Comparison of ENCODE assay signal across 1 cellular context in the genomic region with DNA sequence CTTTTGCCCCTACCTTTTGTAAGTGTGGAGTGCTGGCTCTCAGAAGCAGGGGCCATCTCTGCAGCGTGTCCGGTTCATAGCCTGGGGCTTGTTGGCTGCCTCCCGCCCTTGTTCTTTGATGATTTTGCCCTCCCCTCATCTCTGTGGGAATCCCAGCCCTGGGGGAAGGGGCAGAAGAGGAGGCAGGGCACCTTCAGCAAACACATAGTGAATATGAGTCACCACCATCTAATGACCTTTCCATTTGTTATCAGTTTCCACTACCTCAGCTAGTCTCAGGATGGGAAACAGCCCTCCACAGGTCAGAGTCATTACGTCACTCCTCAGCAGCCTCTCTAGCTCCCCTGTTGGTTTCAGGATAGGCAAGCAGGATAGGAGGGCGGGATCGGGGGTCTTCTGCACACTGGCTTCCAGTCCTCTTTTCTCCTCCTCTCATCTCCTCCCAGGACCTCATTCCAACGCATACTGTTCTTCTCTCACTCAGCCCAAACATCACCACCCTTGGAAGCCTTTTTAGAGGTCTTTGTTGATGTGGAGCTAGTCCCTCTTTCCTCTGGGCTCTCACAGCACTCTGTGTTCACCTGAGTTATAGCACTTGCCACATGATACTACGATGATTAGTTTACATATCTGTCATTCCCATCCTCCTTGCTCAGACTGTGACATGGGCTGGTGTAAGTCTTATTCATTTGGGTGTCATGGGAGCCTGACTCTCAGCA.
TF ChIP-seq lines count a peak whose summit lies in the region.

No MANE protein-coding gene starts in this region.

TF ChIP-seq in HEK293, 187 proteins besides CTCF, POLR2A, EP300 and RAD21 (continued from another document and continues in another):
- TF ChIP-seq, protein P1, sequence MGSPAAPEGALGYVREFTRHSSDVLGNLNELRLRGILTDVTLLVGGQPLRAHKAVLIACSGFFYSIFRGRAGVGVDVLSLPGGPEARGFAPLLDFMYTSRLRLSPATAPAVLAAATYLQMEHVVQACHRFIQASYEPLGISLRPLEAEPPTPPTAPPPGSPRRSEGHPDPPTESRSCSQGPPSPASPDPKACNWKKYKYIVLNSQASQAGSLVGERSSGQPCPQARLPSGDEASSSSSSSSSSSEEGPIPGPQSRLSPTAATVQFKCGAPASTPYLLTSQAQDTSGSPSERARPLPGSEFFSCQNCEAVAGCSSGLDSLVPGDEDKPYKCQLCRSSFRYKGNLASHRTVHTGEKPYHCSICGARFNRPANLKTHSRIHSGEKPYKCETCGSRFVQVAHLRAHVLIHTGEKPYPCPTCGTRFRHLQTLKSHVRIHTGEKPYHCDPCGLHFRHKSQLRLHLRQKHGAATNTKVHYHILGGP (tag by site-specific recombination; IDR thresholded peaks at IDR 0.05): no peak
- TF ChIP-seq, protein P2, sequence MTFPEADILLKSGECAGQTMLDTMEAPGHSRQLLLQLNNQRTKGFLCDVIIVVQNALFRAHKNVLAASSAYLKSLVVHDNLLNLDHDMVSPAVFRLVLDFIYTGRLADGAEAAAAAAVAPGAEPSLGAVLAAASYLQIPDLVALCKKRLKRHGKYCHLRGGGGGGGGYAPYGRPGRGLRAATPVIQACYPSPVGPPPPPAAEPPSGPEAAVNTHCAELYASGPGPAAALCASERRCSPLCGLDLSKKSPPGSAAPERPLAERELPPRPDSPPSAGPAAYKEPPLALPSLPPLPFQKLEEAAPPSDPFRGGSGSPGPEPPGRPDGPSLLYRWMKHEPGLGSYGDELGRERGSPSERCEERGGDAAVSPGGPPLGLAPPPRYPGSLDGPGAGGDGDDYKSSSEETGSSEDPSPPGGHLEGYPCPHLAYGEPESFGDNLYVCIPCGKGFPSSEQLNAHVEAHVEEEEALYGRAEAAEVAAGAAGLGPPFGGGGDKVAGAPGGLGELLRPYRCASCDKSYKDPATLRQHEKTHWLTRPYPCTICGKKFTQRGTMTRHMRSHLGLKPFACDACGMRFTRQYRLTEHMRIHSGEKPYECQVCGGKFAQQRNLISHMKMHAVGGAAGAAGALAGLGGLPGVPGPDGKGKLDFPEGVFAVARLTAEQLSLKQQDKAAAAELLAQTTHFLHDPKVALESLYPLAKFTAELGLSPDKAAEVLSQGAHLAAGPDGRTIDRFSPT (tag by site-specific recombination; IDR thresholded peaks at IDR 0.05): peak; percentile 98
- TF ChIP-seq, protein P3, sequence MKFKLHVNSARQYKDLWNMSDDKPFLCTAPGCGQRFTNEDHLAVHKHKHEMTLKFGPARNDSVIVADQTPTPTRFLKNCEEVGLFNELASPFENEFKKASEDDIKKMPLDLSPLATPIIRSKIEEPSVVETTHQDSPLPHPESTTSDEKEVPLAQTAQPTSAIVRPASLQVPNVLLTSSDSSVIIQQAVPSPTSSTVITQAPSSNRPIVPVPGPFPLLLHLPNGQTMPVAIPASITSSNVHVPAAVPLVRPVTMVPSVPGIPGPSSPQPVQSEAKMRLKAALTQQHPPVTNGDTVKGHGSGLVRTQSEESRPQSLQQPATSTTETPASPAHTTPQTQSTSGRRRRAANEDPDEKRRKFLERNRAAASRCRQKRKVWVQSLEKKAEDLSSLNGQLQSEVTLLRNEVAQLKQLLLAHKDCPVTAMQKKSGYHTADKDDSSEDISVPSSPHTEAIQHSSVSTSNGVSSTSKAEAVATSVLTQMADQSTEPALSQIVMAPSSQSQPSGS (tag by site-specific recombination; IDR thresholded peaks at IDR 0.05; ENCODE audit: low read depth): peak; percentile 99
- TF ChIP-seq ZNF510 (tag by site-specific recombination; IDR thresholded peaks at IDR 0.05; ENCODE audit: insufficient replicate concordance) (peak; percentile 12), ZNF311 (tag by site-specific recombination; IDR thresholded peaks at IDR 0.05; ENCODE audit: borderline replicate concordance) (no peak), ZNF654 (tag by site-specific recombination; IDR thresholded peaks at IDR 0.05; ENCODE audit: low read depth) (no peak), SCRT1 (tag by site-specific recombination; IDR thresholded peaks at IDR 0.05; ENCODE audit: borderline replicate concordance) (peak; percentile 96), ZNF155 (tag by site-specific recombination; IDR thresholded peaks at IDR 0.05) (no peak), ZNF785 (tag by site-specific recombination; IDR thresholded peaks at IDR 0.05) (no peak), ZNF473 (tag by site-specific recombination; IDR thresholded peaks at IDR 0.05) (no peak), ZNF560 (tag by site-specific recombination; IDR thresholded peaks at IDR 0.05; ENCODE audit: borderline replicate concordance) (no peak), TRIM28 (IDR thresholded peaks at IDR 0.05; ENCODE audit: borderline replicate concordance, low read length) (peak; percentile 68; the same call in 1 of the 2 replicates), ZNF157 (tag by site-specific recombination; IDR thresholded peaks at IDR 0.05) (no peak), MYNN (tag by site-specific recombination; IDR thresholded peaks at IDR 0.05; ENCODE audit: borderline replicate concordance) (no peak), ZXDB (tag by site-specific recombination; IDR thresholded peaks at IDR 0.05) (peak; percentile 95), ZNF239 (tag by site-specific recombination; IDR thresholded peaks at IDR 0.05) (no peak), ZNF184 (tag by site-specific recombination; IDR thresholded peaks at IDR 0.05) (peak; percentile 68), GLIS2 (tag by site-specific recombination; IDR thresholded peaks at IDR 0.05) (peak; percentile 92), ZNF501 (tag by site-specific recombination; IDR thresholded peaks at IDR 0.05) (peak; percentile 80), ZNF571 (tag by site-specific recombination; IDR thresholded peaks at IDR 0.05) (no peak), ZNF202 (tag by site-specific recombination; IDR thresholded peaks at IDR 0.05; ENCODE audit: borderline replicate concordance) (no peak), ZNF561 (tag by site-specific recombination; IDR thresholded peaks at IDR 0.05; ENCODE audit: borderline replicate concordance) (peak; percentile 97), ZNF660 (tag by site-specific recombination; IDR thresholded peaks at IDR 0.05) (peak; percentile 96), SP7 (tag by site-specific recombination; IDR thresholded peaks at IDR 0.05) (peak; percentile 99), ZNF266 (tag by site-specific recombination; IDR thresholded peaks at IDR 0.05; ENCODE audit: low read depth) (no peak), YY1 (tag by site-specific recombination; IDR thresholded peaks at IDR 0.05) (no peak), ZNF549 (tag by site-specific recombination; IDR thresholded peaks at IDR 0.05) (no peak), ZNF701 (tag by site-specific recombination; IDR thresholded peaks at IDR 0.05) (no peak), ZNF138 (tag by site-specific recombination; IDR thresholded peaks at IDR 0.05; ENCODE audit: borderline replicate concordance) (no peak), ZNF624 (tag by site-specific recombination; IDR thresholded peaks at IDR 0.05) (no peak)
- TF ChIP-seq, protein P4, sequence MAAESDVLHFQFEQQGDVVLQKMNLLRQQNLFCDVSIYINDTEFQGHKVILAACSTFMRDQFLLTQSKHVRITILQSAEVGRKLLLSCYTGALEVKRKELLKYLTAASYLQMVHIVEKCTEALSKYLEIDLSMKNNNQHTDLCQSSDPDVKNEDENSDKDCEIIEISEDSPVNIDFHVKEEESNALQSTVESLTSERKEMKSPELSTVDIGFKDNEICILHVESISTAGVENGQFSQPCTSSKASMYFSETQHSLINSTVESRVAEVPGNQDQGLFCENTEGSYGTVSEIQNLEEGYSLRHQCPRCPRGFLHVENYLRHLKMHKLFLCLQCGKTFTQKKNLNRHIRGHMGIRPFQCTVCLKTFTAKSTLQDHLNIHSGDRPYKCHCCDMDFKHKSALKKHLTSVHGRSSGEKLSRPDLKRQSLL (tag by site-specific recombination; IDR thresholded peaks at IDR 0.05): no peak
- TF ChIP-seq, protein P5, sequence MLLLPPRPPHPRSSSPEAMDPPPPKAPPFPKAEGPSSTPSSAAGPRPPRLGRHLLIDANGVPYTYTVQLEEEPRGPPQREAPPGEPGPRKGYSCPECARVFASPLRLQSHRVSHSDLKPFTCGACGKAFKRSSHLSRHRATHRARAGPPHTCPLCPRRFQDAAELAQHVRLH (tag by site-specific recombination; IDR thresholded peaks at IDR 0.05): no peak; the same call in 1 of the 2 replicates
- TF ChIP-seq, protein P6, sequence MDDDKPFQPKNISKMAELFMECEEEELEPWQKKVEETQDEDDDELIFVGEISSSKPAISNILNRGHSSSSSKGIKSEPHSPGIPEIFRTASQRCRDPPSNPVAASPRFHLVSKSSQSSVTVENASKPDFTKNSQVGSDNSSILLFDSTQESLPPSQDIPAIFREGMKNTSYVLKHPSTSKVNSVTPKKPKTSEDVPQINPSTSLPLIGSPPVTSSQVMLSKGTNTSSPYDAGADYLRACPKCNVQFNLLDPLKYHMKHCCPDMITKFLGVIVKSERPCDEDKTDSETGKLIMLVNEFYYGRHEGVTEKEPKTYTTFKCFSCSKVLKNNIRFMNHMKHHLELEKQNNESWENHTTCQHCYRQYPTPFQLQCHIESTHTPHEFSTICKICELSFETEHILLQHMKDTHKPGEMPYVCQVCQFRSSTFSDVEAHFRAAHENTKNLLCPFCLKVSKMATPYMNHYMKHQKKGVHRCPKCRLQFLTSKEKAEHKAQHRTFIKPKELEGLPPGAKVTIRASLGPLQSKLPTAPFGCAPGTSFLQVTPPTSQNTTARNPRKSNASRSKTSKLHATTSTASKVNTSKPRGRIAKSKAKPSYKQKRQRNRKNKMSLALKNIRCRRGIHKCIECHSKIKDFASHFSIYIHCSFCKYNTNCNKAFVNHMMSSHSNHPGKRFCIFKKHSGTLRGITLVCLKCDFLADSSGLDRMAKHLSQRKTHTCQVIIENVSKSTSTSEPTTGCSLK (tag by site-specific recombination; IDR thresholded peaks at IDR 0.05): no peak
- TF ChIP-seq, protein P7, sequence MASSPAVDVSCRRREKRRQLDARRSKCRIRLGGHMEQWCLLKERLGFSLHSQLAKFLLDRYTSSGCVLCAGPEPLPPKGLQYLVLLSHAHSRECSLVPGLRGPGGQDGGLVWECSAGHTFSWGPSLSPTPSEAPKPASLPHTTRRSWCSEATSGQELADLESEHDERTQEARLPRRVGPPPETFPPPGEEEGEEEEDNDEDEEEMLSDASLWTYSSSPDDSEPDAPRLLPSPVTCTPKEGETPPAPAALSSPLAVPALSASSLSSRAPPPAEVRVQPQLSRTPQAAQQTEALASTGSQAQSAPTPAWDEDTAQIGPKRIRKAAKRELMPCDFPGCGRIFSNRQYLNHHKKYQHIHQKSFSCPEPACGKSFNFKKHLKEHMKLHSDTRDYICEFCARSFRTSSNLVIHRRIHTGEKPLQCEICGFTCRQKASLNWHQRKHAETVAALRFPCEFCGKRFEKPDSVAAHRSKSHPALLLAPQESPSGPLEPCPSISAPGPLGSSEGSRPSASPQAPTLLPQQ (tag by site-specific recombination; IDR thresholded peaks at IDR 0.05): peak; percentile 85
- TF ChIP-seq, protein P8, sequence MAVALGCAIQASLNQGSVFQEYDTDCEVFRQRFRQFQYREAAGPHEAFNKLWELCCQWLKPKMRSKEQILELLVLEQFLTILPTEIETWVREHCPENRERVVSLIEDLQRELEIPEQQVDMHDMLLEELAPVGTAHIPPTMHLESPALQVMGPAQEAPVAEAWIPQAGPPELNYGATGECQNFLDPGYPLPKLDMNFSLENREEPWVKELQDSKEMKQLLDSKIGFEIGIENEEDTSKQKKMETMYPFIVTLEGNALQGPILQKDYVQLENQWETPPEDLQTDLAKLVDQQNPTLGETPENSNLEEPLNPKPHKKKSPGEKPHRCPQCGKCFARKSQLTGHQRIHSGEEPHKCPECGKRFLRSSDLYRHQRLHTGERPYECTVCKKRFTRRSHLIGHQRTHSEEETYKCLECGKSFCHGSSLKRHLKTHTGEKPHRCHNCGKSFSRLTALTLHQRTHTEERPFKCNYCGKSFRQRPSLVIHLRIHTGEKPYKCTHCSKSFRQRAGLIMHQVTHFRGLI (tag by site-specific recombination; IDR thresholded peaks at IDR 0.05): no peak; the same call in 1 of the 2 replicates
- TF ChIP-seq, protein P9, sequence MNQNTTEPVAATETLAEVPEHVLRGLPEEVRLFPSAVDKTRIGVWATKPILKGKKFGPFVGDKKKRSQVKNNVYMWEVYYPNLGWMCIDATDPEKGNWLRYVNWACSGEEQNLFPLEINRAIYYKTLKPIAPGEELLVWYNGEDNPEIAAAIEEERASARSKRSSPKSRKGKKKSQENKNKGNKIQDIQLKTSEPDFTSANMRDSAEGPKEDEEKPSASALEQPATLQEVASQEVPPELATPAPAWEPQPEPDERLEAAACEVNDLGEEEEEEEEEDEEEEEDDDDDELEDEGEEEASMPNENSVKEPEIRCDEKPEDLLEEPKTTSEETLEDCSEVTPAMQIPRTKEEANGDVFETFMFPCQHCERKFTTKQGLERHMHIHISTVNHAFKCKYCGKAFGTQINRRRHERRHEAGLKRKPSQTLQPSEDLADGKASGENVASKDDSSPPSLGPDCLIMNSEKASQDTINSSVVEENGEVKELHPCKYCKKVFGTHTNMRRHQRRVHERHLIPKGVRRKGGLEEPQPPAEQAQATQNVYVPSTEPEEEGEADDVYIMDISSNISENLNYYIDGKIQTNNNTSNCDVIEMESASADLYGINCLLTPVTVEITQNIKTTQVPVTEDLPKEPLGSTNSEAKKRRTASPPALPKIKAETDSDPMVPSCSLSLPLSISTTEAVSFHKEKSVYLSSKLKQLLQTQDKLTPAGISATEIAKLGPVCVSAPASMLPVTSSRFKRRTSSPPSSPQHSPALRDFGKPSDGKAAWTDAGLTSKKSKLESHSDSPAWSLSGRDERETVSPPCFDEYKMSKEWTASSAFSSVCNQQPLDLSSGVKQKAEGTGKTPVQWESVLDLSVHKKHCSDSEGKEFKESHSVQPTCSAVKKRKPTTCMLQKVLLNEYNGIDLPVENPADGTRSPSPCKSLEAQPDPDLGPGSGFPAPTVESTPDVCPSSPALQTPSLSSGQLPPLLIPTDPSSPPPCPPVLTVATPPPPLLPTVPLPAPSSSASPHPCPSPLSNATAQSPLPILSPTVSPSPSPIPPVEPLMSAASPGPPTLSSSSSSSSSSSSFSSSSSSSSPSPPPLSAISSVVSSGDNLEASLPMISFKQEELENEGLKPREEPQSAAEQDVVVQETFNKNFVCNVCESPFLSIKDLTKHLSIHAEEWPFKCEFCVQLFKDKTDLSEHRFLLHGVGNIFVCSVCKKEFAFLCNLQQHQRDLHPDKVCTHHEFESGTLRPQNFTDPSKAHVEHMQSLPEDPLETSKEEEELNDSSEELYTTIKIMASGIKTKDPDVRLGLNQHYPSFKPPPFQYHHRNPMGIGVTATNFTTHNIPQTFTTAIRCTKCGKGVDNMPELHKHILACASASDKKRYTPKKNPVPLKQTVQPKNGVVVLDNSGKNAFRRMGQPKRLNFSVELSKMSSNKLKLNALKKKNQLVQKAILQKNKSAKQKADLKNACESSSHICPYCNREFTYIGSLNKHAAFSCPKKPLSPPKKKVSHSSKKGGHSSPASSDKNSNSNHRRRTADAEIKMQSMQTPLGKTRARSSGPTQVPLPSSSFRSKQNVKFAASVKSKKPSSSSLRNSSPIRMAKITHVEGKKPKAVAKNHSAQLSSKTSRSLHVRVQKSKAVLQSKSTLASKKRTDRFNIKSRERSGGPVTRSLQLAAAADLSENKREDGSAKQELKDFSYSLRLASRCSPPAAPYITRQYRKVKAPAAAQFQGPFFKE (tag by site-specific recombination; IDR thresholded peaks at IDR 0.05; ENCODE audit: borderline replicate concordance): no peak
